14 cellular contexts compared by ENCODE assay signal in genomic region chr1:212977781-212978645, GRCh38. TPM values are rescaled to one million over a fixed set of nuclear protein-coding genes. Genes with fewer than 3 reads are reported as not detected.
DNase-seq lines count a peak whose midpoint lies in the region; ATAC-seq, FAIRE-seq and TF ChIP-seq lines count a peak whose summit lies in the region.
"Had no signal": no experiment of that assay in that cellular context is flagged by ENCODE, and none has a peak within 500 bp of the region (broad histone marks: within the 10 kb centered on the region; RNA-seq: fewer than 3 reads in every experiment).

No MANE protein-coding gene starts in this region.

- H3K27ac Mint-ChIP-seq in immature natural killer cell (no peak overlapping the region), progenitor cell of endocrine pancreas (no peak overlapping the region)
- H3K27ac Mint-ChIP-seq: activated B cell treated with CpG ODN at 0.5 μM for 24 hours, memory B cell had no signal

- H3K4me1 Mint-ChIP-seq in immature natural killer cell (peaks cover 4 to 7% of the 10 kb centered on the region in 2 donors), progenitor cell of endocrine pancreas (ENCODE audit: low read depth) (no peaks in the 10 kb centered on the region)

- H3K14ac ChIP-seq in H1 (ENCODE audit: insufficient read length) = no peak overlapping the region

- H2AFZ ChIP-seq in H1 (ENCODE audit: low read length) = no peak overlapping the region
- H2AFZ ChIP-seq: hepatocyte had no signal

- peaks cover 0 to 4% (median 2%) of the 10 kb centered on the region in 3 donors for H3K27me3 Mint-ChIP-seq in immature natural killer cell (ENCODE audit: low read depth in 3 of 3)
- no peaks in the 10 kb centered on the region for H3K27me3 Mint-ChIP-seq in progenitor cell of endocrine pancreas
- H3K27me3 Mint-ChIP-seq: activated B cell treated with CpG ODN at 0.5 μM for 24 hours had no signal

- FAIRE-seq in H1 (lab: Jason Lieb, UNC) = no peak

- no peak overlapping the region for H3K9ac ChIP-seq in H1 (replicated peaks in 1 of 4; ENCODE audit: extremely low read depth in 1 of 4, low read depth in 3 of 4, low read length in 3 of 4)

- no peak overlapping the region for H3K56ac ChIP-seq in H1 (replicated peaks; ENCODE audit: insufficient read length, low read depth, low read length)

- H4K91ac ChIP-seq in H1 (replicated peaks; ENCODE audit: insufficient read length, low read length) = no peak overlapping the region

- no peak for TF ChIP-seq CTCF in GM20000 (IDR thresholded peaks at IDR 0.05; ENCODE audit: extremely low read depth, missing control alignments)
- no peak for TF ChIP-seq CTCF in H1 (IDR thresholded peaks at IDR 0.05; ENCODE audit: control extremely low read depth in 1 of 3, insufficient read depth in 1 of 3, low read depth in 1 of 3, low read length in 3 of 3)
- no peak for TF ChIP-seq CTCF in A673 (conservative IDR thresholded peaks at IDR 0.05; ENCODE audit: low read depth, low read length)
- TF ChIP-seq CTCF in progenitor cell of endocrine pancreas (IDR thresholded peaks at IDR 0.05; ENCODE audit: unreplicated experiment) = no peak

- no peak overlapping the region for H4K5ac ChIP-seq in H1 (ENCODE audit: insufficient read length, low read depth, low read length)

- peaks cover 3% of the 10 kb centered on the region; the same call in 1 of the 2 replicates for H3K79me1 ChIP-seq in H1 (ENCODE audit: low read depth, low read length)

- TF ChIP-seq RAD21 in H1 (IDR thresholded peaks at IDR 0.05 in 1 of 2, conservative IDR thresholded peaks at IDR 0.05 in 1 of 2; ENCODE audit: low read depth in 2 of 2, low read length in 2 of 2) = no peak

- no peak overlapping the region for H3K4me2 ChIP-seq in H1 (ENCODE audit: insufficient read depth in 1 of 2, low read depth in 2 of 2, low read length in 2 of 2)
- H3K4me2 ChIP-seq: hepatocyte had no signal

- no peak overlapping the region for H3K18ac ChIP-seq in H1 (ENCODE audit: extremely low read depth, low read length)

- CTCF ChIA-PET in H1 (lab: Charles Lee; ENCODE audit: partially characterized antibody) (interaction anchor here (1.1 to 4.9 kb wide), 8 partner anchors 10 to 313 kb away, joined by 3 to 64 read pairs (median 6); no protein-coding TSS in a partner anchor), A673 (lab: Charles Lee) (no interaction called here)

- intact Hi-C loops in A673 (cut with micrococcal nuclease; ENCODE audit: unreplicated experiment) = no loop called here

- H3K27ac ChIP-seq in H1 (ENCODE audit: low read depth, low read length) (no peak overlapping the region), A673 (ENCODE audit: low read depth, low read length, poor library complexity, severe bottlenecking) (no peak overlapping the region)
- H3K27ac ChIP-seq: hepatocyte had no signal

- H4K8ac ChIP-seq in H1 (ENCODE audit: extremely low read depth, insufficient read depth, low read length) = peak overlapping the region; percentile 45

- ATAC-seq in GM18505 (IDR thresholded peaks at IDR 0.05; ENCODE audit: unreplicated experiment) = no peak
- ATAC-seq in HG03354 (IDR thresholded peaks at IDR 0.05; ENCODE audit: poor library complexity, severe bottlenecking, unreplicated experiment) = peak; percentile 40

- H2AK5ac ChIP-seq in H1 (ENCODE audit: low read depth, low read length) = no peak overlapping the region

- 91% methylated on average over 16 of the region's 16 CpGs; no CpG with 5 or more reads in 1 of the 2 experiments for WGBS in H1 (ENCODE audit: extremely low coverage in 1 of 2, insufficient coverage in 1 of 2, insufficient read length in 1 of 2, insufficient replicate concordance in 2 of 2, low coverage in 1 of 2, low lambda C conversion rate in 2 of 2, missing lambda C conversion rate in 1 of 2), 2 experiments

- H3K9me3 Mint-ChIP-seq in immature natural killer cell = no peaks in the 10 kb centered on the region
- H3K9me3 Mint-ChIP-seq in progenitor cell of endocrine pancreas (ENCODE audit: low read depth) = no peaks in the 10 kb centered on the region
- H3K9me3 Mint-ChIP-seq: activated B cell treated with CpG ODN at 0.5 μM for 24 hours, memory B cell had no signal

- H3K4me1 ChIP-seq in H1 (replicated peaks in 1 of 4; ENCODE audit: control insufficient read depth in 3 of 4, insufficient read depth in 4 of 4, low read length in 3 of 4) (peaks cover 0 to 13% (median 5%) of the 10 kb centered on the region in 4 experiments), A673 (ENCODE audit: insufficient read depth, low read length, poor library complexity, severe bottlenecking) (no peaks in the 10 kb centered on the region)

- H2BK20ac ChIP-seq in H1 (ENCODE audit: low read length) = no peak overlapping the region

- peaks cover 61 to 98% (median 76%) of the 10 kb centered on the region in 4 experiments for H3K36me3 ChIP-seq in H1 (ENCODE audit: control insufficient read depth in 2 of 4, insufficient read depth in 4 of 4, low read length in 3 of 4)
- no peaks in the 10 kb centered on the region for H3K36me3 ChIP-seq in A673 (ENCODE audit: insufficient read depth, low read length, poor library complexity, severe bottlenecking)

- DNase-seq in GM20000 (ENCODE audit: low spot score) (peak; percentile 55), H1 (ENCODE audit: low read depth in 1 of 2, low spot score in 2 of 2) (no peak), A673 (ENCODE audit: low spot score) (no peak), immature natural killer cell (no peak), progenitor cell of endocrine pancreas (ENCODE audit: low spot score, unreplicated experiment) (no peak)
- no peak for DNase-seq in activated effector memory CD4-positive, alpha-beta T cell treated with Interleukin-2 at 50 U/mL for 16 hours
- DNase-seq: activated B cell treated with CpG ODN at 0.5 μM for 24 hours; MV-4-11; NCI-H748 treated with DMSO at 0.1 percent for 48 hours; stimulated activated CD4-positive, alpha-beta T cell treated with anti-CD3 and anti-CD28 coated beads, Interleukin-4, amount 100 ng/mL, for 4 hours had no signal

- H2BK120ac ChIP-seq in H1 (replicated peaks; ENCODE audit: low read depth, low read length) = no peak overlapping the region

- no peak for TF ChIP-seq EP300 in H1 (IDR thresholded peaks at IDR 0.05; ENCODE audit: borderline replicate concordance in 1 of 2, low read depth in 2 of 2, low read length in 2 of 2)

- H3K9me3 ChIP-seq in H1 (ENCODE audit: insufficient read depth in 2 of 2, low read depth in 1 of 2, low read length in 1 of 2) (no peaks in the 10 kb centered on the region), A673 (ENCODE audit: low read depth, low read length, poor library complexity, severe bottlenecking) (no peaks in the 10 kb centered on the region)

- H2BK12ac ChIP-seq in H1 (ENCODE audit: low read depth, low read length) = no peak overlapping the region

- H3K36me3 Mint-ChIP-seq in immature natural killer cell (no peaks in the 10 kb centered on the region), progenitor cell of endocrine pancreas (ENCODE audit: insufficient read depth) (peaks cover 9% of the 10 kb centered on the region)
- H3K36me3 Mint-ChIP-seq: memory B cell had no signal

- BruUV-seq in A673 (replicated peaks; lab: Mats Ljungman, UMichigan) = no TSS peak

- H3K4me3 Mint-ChIP-seq in immature natural killer cell = no peak overlapping the region
- no peak overlapping the region for H3K4me3 Mint-ChIP-seq in progenitor cell of endocrine pancreas (ENCODE audit: low read depth)
- H3K4me3 Mint-ChIP-seq: activated B cell treated with CpG ODN at 0.5 μM for 24 hours, memory B cell had no signal

- H3K23me2 ChIP-seq in H1 (ENCODE audit: low read depth, low read length) = no peaks in the 10 kb centered on the region

- no peak overlapping the region for H3K23ac ChIP-seq in H1 (ENCODE audit: insufficient read length)

- POLR2A ChIA-PET in H1 (lab: Charles Lee; ENCODE audit: partially characterized antibody) (interaction anchor here (1.1 to 12.9 kb wide), 11 partner anchors 9 to 370 kb away, joined by 3 to 240 read pairs (median 6); partner anchors contain the start of genes FLVCR1 and VASH2), A673 (lab: Charles Lee; ENCODE audit: low non-redundant PET) (no interaction called here)

- H3K27me3 ChIP-seq in H1 (replicated peaks in 1 of 4; ENCODE audit: control insufficient read depth in 3 of 4, extremely low read depth in 1 of 4, insufficient read depth in 3 of 4, low read length in 3 of 4) = no peaks in the 10 kb centered on the region
- no peaks in the 10 kb centered on the region for H3K27me3 ChIP-seq in A673 (replicated peaks; ENCODE audit: insufficient read depth, low read depth, low read length, poor library complexity)
- H3K27me3 ChIP-seq: hepatocyte had no signal

- TF ChIP-seq POLR2A in GM18505 (IDR thresholded peaks at IDR 0.05; ENCODE audit: borderline replicate concordance, extremely low read depth, insufficient read depth, insufficient read length) (peak; percentile 48), H1 (IDR thresholded peaks at IDR 0.05; ENCODE audit: control extremely low read depth in 1 of 2, low read depth in 2 of 2, low read length in 2 of 2) (peak; percentile 20 to 41)

- H3K4me3 ChIP-seq in H1 (ENCODE audit: extremely low read depth in 1 of 4, insufficient read depth in 2 of 4, low read depth in 3 of 4, low read length in 4 of 4) = no peak overlapping the region
- H3K4me3 ChIP-seq in A673 (ENCODE audit: low read depth, low read length, poor library complexity, severe bottlenecking) = no peak overlapping the region
- H3K4me3 ChIP-seq: hepatocyte had no signal

- H2BK5ac ChIP-seq in H1 (ENCODE audit: low read depth, low read length) = peak overlapping the region; percentile 32; the same call in 1 of the 2 replicates

- peaks cover 2 to 21% of the 10 kb centered on the region in 2 experiments for H4K20me1 ChIP-seq in H1 (replicated peaks in 1 of 2; ENCODE audit: control insufficient read depth in 1 of 2, insufficient read depth in 2 of 2, low read length in 2 of 2)

- H2BK15ac ChIP-seq in H1 (ENCODE audit: low read length) = no peak overlapping the region

- no peak overlapping the region for H3K4ac ChIP-seq in H1 (replicated peaks; ENCODE audit: insufficient read length, low read depth, low read length)

- no peaks in the 10 kb centered on the region; a peak in 1 of 4 replicates for H3K79me2 ChIP-seq in H1 (ENCODE audit: control insufficient read depth in 1 of 2, insufficient read depth in 2 of 2, low read length in 2 of 2)
- H3K79me2 ChIP-seq: hepatocyte had no signal

RNA-seq across cellular contexts. Expression of gene VASH2, which starts 27.7 kb away (rescaled TPM):
- 184 and 187 TPM in 2 replicates for total RNA-seq in H1 (2021; fragmentation: NEBNext Ultra II Directional; extraction: Animal tissue kit (Norgen Biotek cat#: 25700))
- polyA plus RNA-seq in H1 (2011; rRNA removed) (44.0 and 51.4 TPM in 2 replicates), immature natural killer cell (under 1 TPM in 1 of 3 donors, not detected in 2; 0.49 TPM)
- 58.3 TPM for polyA plus RNA-seq in H1 (2011; cell fraction: cytosol; rRNA removed)
- 162 TPM for polyA plus RNA-seq in H1 (2011; cell fraction: nucleus; rRNA removed)
- 80.3 to 102 TPM (median 93.1 TPM) in 4 replicates for polyA plus RNA-seq in H1 (2012, experiment 1 of 2)
- 13.9 TPM for polyA plus RNA-seq in H1 (2012, experiment 2 of 2)
- 125 TPM for polyA plus RNA-seq in H1 (2013, experiment 1 of 2)
- polyA plus RNA-seq in H1 (2013, experiment 2 of 2) = 109 TPM
- polyA minus RNA-seq in H1 (2011; rRNA and poly(A)+ RNA removed) = 145 and 147 TPM in 2 replicates
- 113 TPM for polyA minus RNA-seq in H1 (2011; cell fraction: cytosol; rRNA and poly(A)+ RNA removed)
- polyA minus RNA-seq in H1 (2011; cell fraction: nucleus; rRNA and poly(A)+ RNA removed) = 237 TPM
- total RNA-seq in A673 (2021) (2.7 and 4.3 TPM in 2 replicates), progenitor cell of endocrine pancreas (15.8 and 17.8 TPM in 2 replicates)

RNA-seq across cellular contexts. Expression of gene ANGEL2, which starts 37.7 kb away (rescaled TPM):
- 36.0 and 39.9 TPM in 2 replicates for total RNA-seq in H1 (2021; fragmentation: NEBNext Ultra II Directional; extraction: Animal tissue kit (Norgen Biotek cat#: 25700))
- polyA plus RNA-seq in H1 (2011; rRNA removed) = 15.7 and 18.1 TPM in 2 replicates
- polyA plus RNA-seq in H1 (2011; cell fraction: cytosol; rRNA removed) = 17.6 TPM
- polyA plus RNA-seq in H1 (2011; cell fraction: nucleus; rRNA removed) = 14.5 TPM
- 17.1 to 25.9 TPM (median 19.9 TPM) in 4 replicates for polyA plus RNA-seq in H1 (2012, experiment 1 of 2)
- polyA plus RNA-seq in H1 (2012, experiment 2 of 2) = 3.5 TPM
- polyA plus RNA-seq in H1 (2013, experiment 1 of 2) = 24.0 TPM
- polyA plus RNA-seq in H1 (2013, experiment 2 of 2) = 20.7 TPM
- 29.8 and 44.0 TPM in 2 replicates for polyA minus RNA-seq in H1 (2011; rRNA and poly(A)+ RNA removed)
- 27.1 TPM for polyA minus RNA-seq in H1 (2011; cell fraction: cytosol; rRNA and poly(A)+ RNA removed)
- 45.1 TPM for polyA minus RNA-seq in H1 (2011; cell fraction: nucleus; rRNA and poly(A)+ RNA removed)
- 32.5 and 36.3 TPM in 2 replicates for total RNA-seq in A673 (2021)
- polyA plus RNA-seq in immature natural killer cell = 10 to 100 TPM; 21.1 to 34.8 (median 22.8) TPM
- total RNA-seq in progenitor cell of endocrine pancreas = 50.3 and 50.6 TPM in 2 replicates
